Comparison of ENCODE assay signal across 11 cellular contexts in genomic region chr5:1343315-1343751, GRCh38. TPM values are rescaled to one million over a fixed set of nuclear protein-coding genes. Genes with fewer than 3 reads are reported as not detected.
DNase-seq lines count a peak whose midpoint lies in the region; FAIRE-seq and TF ChIP-seq lines count a peak whose summit lies in the region.
"Had no signal": no experiment of that assay in that cellular context is flagged by ENCODE, and none has a peak within 500 bp of the region (broad histone marks: within the 10 kb centered on the region; RNA-seq: fewer than 3 reads in every experiment).

No MANE protein-coding gene starts in this region.

- peaks cover 39% of the 10 kb centered on the region for H3K4me1 Mint-ChIP-seq in activated naive CD4-positive, alpha-beta T cell treated with anti-CD3 and anti-CD28 coated beads, Interleukin-2, amount 10 ng/mL, durations not matched to agents 7 days and 5 days

- H3K9me3 ChIP-seq in WERI-Rb-1 (ENCODE audit: severe bottlenecking): no peaks in the 10 kb centered on the region
- H3K9me3 ChIP-seq in keratinocyte (ENCODE audit: control insufficient read depth, low read depth, low read length): no peaks in the 10 kb centered on the region
- no peaks in the 10 kb centered on the region for H3K9me3 ChIP-seq in suprapubic skin

- H4K20me1 ChIP-seq in keratinocyte (ENCODE audit: control insufficient read depth, extremely low read depth, insufficient read depth, low read length): no peaks in the 10 kb centered on the region

- no peaks in the 10 kb centered on the region for H3K9me1 ChIP-seq in keratinocyte (ENCODE audit: control insufficient read depth, extremely low read depth, insufficient read depth, low read length)

- H2AFZ ChIP-seq in keratinocyte (ENCODE audit: control insufficient read depth, low read length): no peak overlapping the region

- H3K27ac ChIP-seq in WERI-Rb-1 (peak overlapping the region; percentile 89), keratinocyte (ENCODE audit: control insufficient read depth, insufficient read depth, low read length) (no peak overlapping the region), suprapubic skin (no peak overlapping the region)

- peak overlapping the region; percentile 90 for H3K4me2 ChIP-seq in keratinocyte (ENCODE audit: control insufficient read depth, extremely low read depth, insufficient read depth, low read depth, low read length)

- H3K79me2 ChIP-seq in keratinocyte (ENCODE audit: control insufficient read depth, insufficient read depth, low read length): peaks cover 47% of the 10 kb centered on the region

- peak overlapping the region; percentile 75 for H3K27ac Mint-ChIP-seq in activated naive CD4-positive, alpha-beta T cell treated with anti-CD3 and anti-CD28 coated beads, Interleukin-2, amount 10 ng/mL, durations not matched to agents 7 days and 5 days

- H3K36me3 ChIP-seq in WERI-Rb-1: peaks cover 51% of the 10 kb centered on the region
- peaks cover 26 to 33% of the 10 kb centered on the region in 2 experiments for H3K36me3 ChIP-seq in keratinocyte (ENCODE audit: control insufficient read depth in 2 of 2, extremely low read depth in 1 of 2, insufficient read depth in 2 of 2, low read length in 2 of 2)
- peaks cover 42% of the 10 kb centered on the region for H3K36me3 ChIP-seq in suprapubic skin

- no peak for DNase-seq in activated naive CD4-positive, alpha-beta T cell treated with anti-CD3 and anti-CD28 coated beads, Interleukin-2, amount 10 ng/mL, durations not matched to agents 7 days and 5 days
- DNase-seq in activated naive CD4-positive, alpha-beta T cell treated with Interleukin-2 at 50 U/mL for 16 hours: no peak
- DNase-seq in WERI-Rb-1 (no peak), keratinocyte (ENCODE audit: low read depth, low spot score) (no peak), suprapubic skin (ENCODE audit: low spot score in 2 of 2) (peak in 1 of 2 donors; percentile 50), NCI-H2227 (lab: John Stamatoyannopoulos, UW; ENCODE audit: unreplicated experiment) (no peak), hippocampal formation (lab: John Stamatoyannopoulos, UW) (no peak)
- no peak for DNase-seq in activated CD8-positive, alpha-beta memory T cell treated with anti-CD3 and anti-CD28 coated beads for 24 hours
- DNase-seq: stimulated activated CD4-positive, alpha-beta T cell treated with anti-CD3 and anti-CD28 coated beads, Interleukin-15, amount 100 ng/mL, for 24 hours; T1000 had no signal

- TF ChIP-seq CTCF in WERI-Rb-1 (IDR thresholded peaks at IDR 0.05; ENCODE audit: low read depth, low read length) (no peak), keratinocyte (optimal IDR thresholded peaks at IDR 0.05 in 1 of 3, IDR thresholded peaks at IDR 0.05 in 1 of 3, conservative IDR thresholded peaks at IDR 0.05 in 1 of 3; ENCODE audit: extremely low read depth in 1 of 3, insufficient read depth in 2 of 3, low read length in 3 of 3) (no peak), suprapubic skin (IDR thresholded peaks at IDR 0.05) (no peak)

- H3K36me3 Mint-ChIP-seq in activated naive CD4-positive, alpha-beta T cell treated with anti-CD3 and anti-CD28 coated beads, Interleukin-2, amount 10 ng/mL, durations not matched to agents 7 days and 5 days: peaks cover 27% of the 10 kb centered on the region

- FAIRE-seq in keratinocyte (lab: Jason Lieb, UNC): no peak

- H3K4me3 Mint-ChIP-seq in activated naive CD4-positive, alpha-beta T cell treated with anti-CD3 and anti-CD28 coated beads, Interleukin-2, amount 10 ng/mL, durations not matched to agents 7 days and 5 days: peak overlapping the region; percentile 88

- H3K27me3 Mint-ChIP-seq in activated naive CD4-positive, alpha-beta T cell treated with anti-CD3 and anti-CD28 coated beads, Interleukin-2, amount 10 ng/mL, durations not matched to agents 7 days and 5 days: no peaks in the 10 kb centered on the region

- H3K4me1 ChIP-seq in keratinocyte (ENCODE audit: control insufficient read depth, extremely low read depth, insufficient read depth, low read length): peaks cover 16% of the 10 kb centered on the region
- H3K4me1 ChIP-seq in suprapubic skin: peaks cover 23% of the 10 kb centered on the region

- CTCF ChIA-PET in activated naive CD4-positive, alpha-beta T cell treated with anti-CD3 and anti-CD28 coated beads, Interleukin-2, amount 10 ng/mL, durations not matched to agents 7 days and 5 days (lab: Charles Lee): interaction anchor here (1.2 kb wide), 1 partner anchor 27 kb away, joined by 6 read pairs; no protein-coding TSS in a partner anchor

- no peak for TF ChIP-seq EP300 in suprapubic skin (IDR thresholded peaks at IDR 0.05)

- H3K4me3 ChIP-seq in WERI-Rb-1 (ENCODE audit: low read depth, low read length) (peak overlapping the region; percentile 87), keratinocyte (ENCODE audit: control insufficient read depth in 2 of 3, extremely low read depth in 1 of 3, insufficient read depth in 2 of 3, low read depth in 1 of 3, low read length in 3 of 3) (peak overlapping the region in 1 of 3 experiments; percentile 75), suprapubic skin (peak overlapping the region; percentile 95)

- 69% methylated on average over 9 of the region's 9 CpGs for WGBS in suprapubic skin

- no peak overlapping the region for H3K9ac ChIP-seq in keratinocyte (ENCODE audit: control insufficient read depth, extremely low read depth, insufficient read depth, low read length)

- dilution Hi-C loops in keratinocyte (cut with MboI; ENCODE audit: extremely low pct_ligation_motif_present, low sequenced_read_pairs): no loop called here

- no peaks in the 10 kb centered on the region for H3K9me3 Mint-ChIP-seq in activated naive CD4-positive, alpha-beta T cell treated with anti-CD3 and anti-CD28 coated beads, Interleukin-2, amount 10 ng/mL, durations not matched to agents 7 days and 5 days

- no peaks in the 10 kb centered on the region for H3K27me3 ChIP-seq in WERI-Rb-1 (ENCODE audit: insufficient read depth, low read depth, severe bottlenecking)
- no peaks in the 10 kb centered on the region for H3K27me3 ChIP-seq in keratinocyte (ENCODE audit: control insufficient read depth, extremely low read depth, insufficient read depth, low read length)
- no peaks in the 10 kb centered on the region for H3K27me3 ChIP-seq in suprapubic skin

- no peak for TF ChIP-seq POLR2A in suprapubic skin (IDR thresholded peaks at IDR 0.05)

RNA-seq across cellular contexts. Expression of gene CLPTM1L, which starts 1.6 kb away (rescaled TPM):
- 142 to 158 TPM (median 146 TPM) in 3 replicates for polyA plus RNA-seq in keratinocyte
- polyA plus RNA-seq in keratinocyte (2011; ENCODE audit: low read depth): 163 TPM
- polyA plus RNA-seq in keratinocyte (2011; cell fraction: cytosol; rRNA removed): 118 and 136 TPM in 2 replicates
- polyA plus RNA-seq in keratinocyte (2011; cell fraction: nucleus; rRNA removed): 142 and 157 TPM in 2 replicates
- 87.9 and 94.1 TPM in 2 replicates for polyA plus RNA-seq in keratinocyte (2012; ENCODE audit: low replicate concordance)
- polyA minus RNA-seq in keratinocyte: 204 to 272 TPM (median 226 TPM) in 3 replicates
- 218 TPM for polyA minus RNA-seq in keratinocyte (2011; cell fraction: cytosol; rRNA and poly(A)+ RNA removed)
- 118 and 125 TPM in 2 replicates for polyA minus RNA-seq in keratinocyte (2011; cell fraction: nucleus; rRNA and poly(A)+ RNA removed)
- total RNA-seq in suprapubic skin: 100 to 1,000 TPM in 1 of 4 donors, 10 to 100 TPM in 3; 62.6 to 132 (median 93.5) TPM

RNA-seq across cellular contexts. Expression of gene TERT, which starts 48.5 kb away (rescaled TPM):
- not detected in 3 replicates for polyA plus RNA-seq in keratinocyte
- not detected for polyA plus RNA-seq in keratinocyte (2011; ENCODE audit: low read depth)
- polyA plus RNA-seq in keratinocyte (2011; cell fraction: cytosol; rRNA removed): not detected in 2 replicates
- polyA plus RNA-seq in keratinocyte (2011; cell fraction: nucleus; rRNA removed): not detected in 2 replicates
- not detected in 2 replicates for polyA plus RNA-seq in keratinocyte (2012; ENCODE audit: low replicate concordance)
- polyA minus RNA-seq in keratinocyte: not detected in 3 replicates
- not detected for polyA minus RNA-seq in keratinocyte (2011; cell fraction: cytosol; rRNA and poly(A)+ RNA removed)
- polyA minus RNA-seq in keratinocyte (2011; cell fraction: nucleus; rRNA and poly(A)+ RNA removed): not detected in 2 replicates
- total RNA-seq in suprapubic skin: not detected
- polyA plus RNA-seq: BJ had no signal
